Comparison of ENCODE assay signal across 8 cellular contexts in the genomic region with DNA sequence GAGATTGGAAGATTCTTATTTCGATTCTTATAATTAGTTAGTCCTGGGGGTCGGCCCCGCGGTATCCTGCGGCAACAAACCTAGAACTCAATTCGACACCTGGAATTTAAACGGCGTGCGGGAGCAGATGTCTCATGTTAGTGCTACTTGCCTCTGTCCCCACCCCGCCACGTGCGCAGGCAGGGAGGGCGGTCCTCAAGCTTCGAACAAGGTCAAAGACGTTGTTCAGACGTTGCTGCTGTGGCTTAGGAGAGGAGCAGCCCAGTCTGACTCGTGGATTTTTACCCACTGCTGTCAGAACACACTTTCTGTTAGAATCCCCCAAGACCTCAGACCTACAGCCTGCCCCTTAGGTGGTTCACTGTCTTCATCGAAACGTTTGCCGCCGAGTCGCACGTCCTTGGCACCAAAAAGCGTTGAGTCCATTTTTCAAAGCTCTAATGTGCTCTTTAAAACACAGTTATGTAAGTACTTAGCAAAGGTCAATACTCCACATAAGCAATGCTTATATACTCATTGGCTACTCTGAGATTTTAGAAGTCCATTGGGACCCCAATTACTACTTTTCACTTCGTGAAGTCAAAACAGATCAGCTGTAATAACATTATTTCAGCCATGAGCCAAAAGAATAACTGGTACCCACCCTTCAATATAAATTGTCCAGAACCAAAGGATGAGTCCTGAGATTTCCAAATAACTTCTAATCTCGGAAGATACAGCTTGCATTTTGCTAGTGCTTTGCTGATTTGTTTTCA. TPM values are rescaled to one million over a fixed set of nuclear protein-coding genes. Genes with fewer than 3 reads are reported as not detected.
DNase-seq lines count a peak whose midpoint lies in the region; ATAC-seq and TF ChIP-seq lines count a peak whose summit lies in the region.

No MANE protein-coding gene starts in this region.

- H3K4me1 ChIP-seq in Karpas-422 (ENCODE audit: low read length) (peaks cover 36% of the 10 kb centered on the region), left ventricle myocardium inferior (peaks cover 49% of the 10 kb centered on the region)

- intact Hi-C loops in left ventricle myocardium inferior (cut with micrococcal nuclease): no loop called here
- intact Hi-C loops in sciatic nerve (cut with DNase I): no loop called here

- peaks cover 21% of the 10 kb centered on the region for H3K4me1 Mint-ChIP-seq in activated naive CD8-positive, alpha-beta T cell treated with anti-CD3 and anti-CD28 coated beads for 36 hours

- TF ChIP-seq CTCF in left ventricle myocardium inferior (IDR thresholded peaks at IDR 0.05; ENCODE audit: borderline replicate concordance): no peak

- H3K36me3 Mint-ChIP-seq in activated naive CD8-positive, alpha-beta T cell treated with anti-CD3 and anti-CD28 coated beads for 36 hours: peaks cover 33% of the 10 kb centered on the region

- H3K9me3 Mint-ChIP-seq in activated naive CD8-positive, alpha-beta T cell treated with anti-CD3 and anti-CD28 coated beads for 36 hours: no peaks in the 10 kb centered on the region

- peaks cover 40% of the 10 kb centered on the region for H3K79me2 ChIP-seq in Karpas-422 (ENCODE audit: low read length)

- H3K4me3 ChIP-seq in H7 (ENCODE audit: insufficient read depth, low read depth, low read length) (peak overlapping the region; percentile 65), Karpas-422 (ENCODE audit: low read length) (peak overlapping the region; percentile 74), left ventricle myocardium inferior (peak overlapping the region; percentile 90)

- DNase-seq in activated CD8-positive, alpha-beta memory T cell treated with anti-CD3 and anti-CD28 coated beads, Interleukin-2, amount 50 U/mL, for 1 hour (ENCODE audit: extremely low read depth): peak; percentile 68
- DNase-seq in activated CD8-positive, alpha-beta memory T cell treated with anti-CD3 and anti-CD28 coated beads for 24 hours: no peak
- no peak for DNase-seq in H7
- DNase-seq in Karpas-422: no peak
- DNase-seq in activated naive CD8-positive, alpha-beta T cell treated with anti-CD3 and anti-CD28 coated beads for 36 hours: no peak
- peak; percentile 87 for DNase-seq in left ventricle myocardium inferior
- DNase-seq in sciatic nerve (ENCODE audit: low spot score): no peak
- DNase-seq in NCI-H1048 (lab: John Stamatoyannopoulos, UW): no peak

- H3K27me3 Mint-ChIP-seq in activated naive CD8-positive, alpha-beta T cell treated with anti-CD3 and anti-CD28 coated beads for 36 hours: peaks cover 5% of the 10 kb centered on the region

- H3K4me3 Mint-ChIP-seq in activated naive CD8-positive, alpha-beta T cell treated with anti-CD3 and anti-CD28 coated beads for 36 hours: peak overlapping the region; percentile 100

- H3K27ac Mint-ChIP-seq in activated naive CD8-positive, alpha-beta T cell treated with anti-CD3 and anti-CD28 coated beads for 36 hours: peak overlapping the region; percentile 100

- 0 out of 2 replicates have a peak overlapping the region, but pooled peaks have one; percentile 46 for H2AFZ ChIP-seq in Karpas-422 (ENCODE audit: low read length)

- H3K9ac ChIP-seq in Karpas-422 (ENCODE audit: low read length): peak overlapping the region; percentile 84

- peak; percentile 79 for ATAC-seq in sciatic nerve

- H3K9me3 ChIP-seq in Karpas-422 (ENCODE audit: low read length) (no peaks in the 10 kb centered on the region), left ventricle myocardium inferior (replicated peaks) (no peaks in the 10 kb centered on the region)

- peak overlapping the region; percentile 97 for H3K4me2 ChIP-seq in Karpas-422 (ENCODE audit: low read depth, low read length, poor library complexity, severe bottlenecking)

- H3K27ac ChIP-seq in Karpas-422 (ENCODE audit: low read length) (peak overlapping the region; percentile 86), left ventricle myocardium inferior (replicated peaks) (peak overlapping the region; percentile 100)

- peaks cover 28% of the 10 kb centered on the region for H4K20me1 ChIP-seq in Karpas-422 (ENCODE audit: insufficient read depth, low read depth, low read length)

- 0 out of 2 replicates have a peak, but pooled peaks cover 3% of the 10 kb centered on the region for H3K9me2 ChIP-seq in Karpas-422 (replicated peaks; ENCODE audit: insufficient read depth, low read length)

- H3K27me3 ChIP-seq in H7 (ENCODE audit: control insufficient read depth, insufficient read depth, low read length) (no peaks in the 10 kb centered on the region), Karpas-422 (ENCODE audit: low read length) (no peaks in the 10 kb centered on the region), left ventricle myocardium inferior (ENCODE audit: low read depth) (no peaks in the 10 kb centered on the region)

- peaks cover 4% of the 10 kb centered on the region for H3K36me3 ChIP-seq in H7 (replicated peaks; ENCODE audit: control insufficient read depth, insufficient read depth, low read length)
- H3K36me3 ChIP-seq in Karpas-422 (ENCODE audit: insufficient read depth, low read length): peaks cover 26% of the 10 kb centered on the region
- peaks cover 7% of the 10 kb centered on the region for H3K36me3 ChIP-seq in left ventricle myocardium inferior

RNA-seq across cellular contexts. Expression of gene C6orf62, which starts 2.7 kb away (rescaled TPM):
- 80.2 and 83.3 TPM in 2 replicates for total RNA-seq in H7 (2014; rRNA removed; shearing (Covaris generic))
- total RNA-seq in Karpas-422 (2014; rRNA removed; shearing (Covaris generic); ENCODE audit: low replicate concordance): 49.7 and 123 TPM in 2 replicates
- total RNA-seq in activated naive CD8-positive, alpha-beta T cell treated with anti-CD3 and anti-CD28 coated beads for 36 hours: 100 to 1,000 TPM; 110 to 111 TPM
- total RNA-seq in left ventricle myocardium inferior: 40.4 TPM
- 89.3 TPM for total RNA-seq in sciatic nerve

RNA-seq across cellular contexts. Expression of gene GMNN, which starts 53.1 kb away (rescaled TPM):
- total RNA-seq in H7 (2014; rRNA removed; shearing (Covaris generic)): 75.3 and 91.8 TPM in 2 replicates
- 23.3 and 29.6 TPM in 2 replicates for total RNA-seq in Karpas-422 (2014; rRNA removed; shearing (Covaris generic); ENCODE audit: low replicate concordance)
- 10 to 100 TPM; 74.1 to 75.8 TPM for total RNA-seq in activated naive CD8-positive, alpha-beta T cell treated with anti-CD3 and anti-CD28 coated beads for 36 hours
- 8.1 TPM for total RNA-seq in left ventricle myocardium inferior
- 10.9 TPM for total RNA-seq in sciatic nerve

RNA-seq across cellular contexts. Expression of gene ACOT13, which starts 54.8 kb away (rescaled TPM):
- total RNA-seq in H7 (2014; rRNA removed; shearing (Covaris generic)): 6.7 and 12.4 TPM in 2 replicates
- total RNA-seq in Karpas-422 (2014; rRNA removed; shearing (Covaris generic); ENCODE audit: low replicate concordance): 9.4 and 15.7 TPM in 2 replicates
- 10 to 100 TPM; 22.9 to 24.2 TPM for total RNA-seq in activated naive CD8-positive, alpha-beta T cell treated with anti-CD3 and anti-CD28 coated beads for 36 hours
- total RNA-seq in left ventricle myocardium inferior (59.2 TPM), sciatic nerve (17.3 TPM)

RNA-seq across cellular contexts. Expression of gene TDP2, which starts 54.9 kb away (rescaled TPM):
- total RNA-seq in H7 (2014; rRNA removed; shearing (Covaris generic)): 15.6 and 15.7 TPM in 2 replicates
- 30.1 and 49.3 TPM in 2 replicates for total RNA-seq in Karpas-422 (2014; rRNA removed; shearing (Covaris generic); ENCODE audit: low replicate concordance)
- 10 to 100 TPM; 43.7 to 45.9 TPM for total RNA-seq in activated naive CD8-positive, alpha-beta T cell treated with anti-CD3 and anti-CD28 coated beads for 36 hours
- total RNA-seq in left ventricle myocardium inferior: 22.1 TPM
- total RNA-seq in sciatic nerve: 34.9 TPM

Comparison
In these comparisons a context has a peak if more than half of its experiments do, and no peak if none do; other contexts are left out.
1. DNase-seq: peak in activated CD8-positive, alpha-beta memory T cell treated with anti-CD3 and anti-CD28 coated beads, Interleukin-2, amount 50 U/mL, for 1 hour (single experiment) and left ventricle myocardium inferior (single experiment); none in activated CD8-positive, alpha-beta memory T cell treated with anti-CD3 and anti-CD28 coated beads for 24 hours (single experiment), H7 (single experiment), Karpas-422 (single experiment), activated naive CD8-positive, alpha-beta T cell treated with anti-CD3 and anti-CD28 coated beads for 36 hours (single experiment), sciatic nerve (single experiment) and NCI-H1048 (single experiment).
2. Peak in every context shown above with its lines, with median percentiles within 50 percentile points of each other: H3K4me3 ChIP-seq.